Comparison of ENCODE assay signal across 8 cellular contexts in genomic region chr21:36156815-36157670, GRCh38. TPM values are rescaled to one million over a fixed set of nuclear protein-coding genes. Genes with fewer than 3 reads are reported as not detected.
A peak's percentile ranks its signal among the peaks of the same experiment; 100 is the strongest.
DNase-seq lines count a peak whose midpoint lies in the region; ATAC-seq and TF ChIP-seq lines count a peak whose summit lies in the region.

TSS of gene DOP1B (plus strand) at chr21:36156824. CDS start at chr21:36164734, 7,910 bp downstream.

- no peaks in the 10 kb centered on the region for H3K36me3 ChIP-seq in PC-3 (ENCODE audit: low read depth, low read length)
- H3K36me3 ChIP-seq in iPS DF 6.9 (ENCODE audit: control insufficient read depth, insufficient read depth, low read length): no peaks in the 10 kb centered on the region

- no peak for TF ChIP-seq CTCF in PC-3 (conservative IDR thresholded peaks at IDR 0.05; ENCODE audit: low read depth, low read length)

- ATAC-seq in GM18858 (IDR thresholded peaks at IDR 0.05; ENCODE audit: unreplicated experiment) (peak; percentile 21), HG03045 (IDR thresholded peaks at IDR 0.05; ENCODE audit: unreplicated experiment) (peak; percentile 22), PC-3 (peak; percentile 31)

- H3F3A ChIP-seq in PC-3 (ENCODE audit: low read length, unreplicated experiment): no peaks in the 10 kb centered on the region

- intact Hi-C loops in PC-3 (cut with micrococcal nuclease): loop anchor here (1.0 to 5.0 kb wide), 3 partner anchors 16 to 165 kb away; partner anchors contain the start of gene MORC3

- H3K9me3 ChIP-seq in PC-3 (ENCODE audit: low read length): no peaks in the 10 kb centered on the region
- H3K9me3 ChIP-seq in iPS DF 6.9 (ENCODE audit: control insufficient read depth, insufficient read depth, low read length): no peaks in the 10 kb centered on the region

- H3K9ac ChIP-seq in PC-3 (ENCODE audit: low read length): peak within 1 kb of the TSS; percentile 83

- H3K27ac ChIP-seq in PC-3 (ENCODE audit: low read length) (peak within 1 kb of the TSS; percentile 66), angular gyrus (ENCODE audit: low read depth, low read length) (peak within 1 kb of the TSS; percentile 45), iPS DF 6.9 (ENCODE audit: low read length) (no peak within 1 kb of the TSS), skin epidermis (peak within 1 kb of the TSS; percentile 44 to 96 (median 88))

- peak within 1 kb of the TSS; percentile 98 for H3K4me2 ChIP-seq in PC-3 (ENCODE audit: low read length)

- peaks cover 38% of the 10 kb centered on the region for H3K79me2 ChIP-seq in PC-3 (ENCODE audit: low read length)

- peaks cover 19% of the 10 kb centered on the region for H3K4me1 ChIP-seq in PC-3 (ENCODE audit: insufficient read depth, low read length)
- peaks cover 3% of the 10 kb centered on the region; the same call in 1 of the 2 replicates for H3K4me1 ChIP-seq in iPS DF 6.9 (ENCODE audit: control insufficient read depth, insufficient read depth, low read length)

- CTCF ChIA-PET in PC-3 (lab: Charles Lee): interaction anchor here (0.6 kb wide), 1 partner anchor 46 kb away, joined by 5 read pairs; no protein-coding TSS in a partner anchor

- peak within 1 kb of the TSS; percentile 82 for H2AFZ ChIP-seq in PC-3 (ENCODE audit: low read length)

- H3K4me3 ChIP-seq in PC-3 (ENCODE audit: low read length) (peak within 1 kb of the TSS; percentile 96), iPS DF 6.9 (ENCODE audit: low read length) (peak within 1 kb of the TSS; percentile 98), skin epidermis (peak within 1 kb of the TSS; percentile 86 to 99 (median 93))

- no peaks in the 10 kb centered on the region for H4K20me1 ChIP-seq in PC-3 (ENCODE audit: low read length)

- WGBS in iPS DF 6.9 (ENCODE audit: insufficient coverage, insufficient read length): no CpG with 5 or more reads among the region's 83 CpGs

- BruUV-seq in PC-3 (replicated peaks; lab: Mats Ljungman, UMichigan): no TSS peak

- POLR2A ChIA-PET in PC-3 (lab: Charles Lee; ENCODE audit: unreplicated experiment): no interaction called here

- no peaks in the 10 kb centered on the region for H3K9me2 ChIP-seq in PC-3 (replicated peaks; ENCODE audit: low read length)

- peak; percentile 26 for DNase-seq in 8988T
- peak; percentile 29 for DNase-seq in PC-3
- DNase-seq in iPS DF 6.9 (ENCODE audit: low read depth, low spot score): no peak
- DNase-seq in inferior parietal cortex (ENCODE audit: extremely low spot score): no peak

- H3K27me3 ChIP-seq in PC-3 (ENCODE audit: low read length) (no peaks in the 10 kb centered on the region), iPS DF 6.9 (ENCODE audit: control insufficient read depth, insufficient read depth, low read length) (peaks cover 5% of the 10 kb centered on the region; the same call in 1 of the 2 replicates)

RNA-seq across cellular contexts. Expression of gene DOP1B, which starts in this region (rescaled TPM):
- total RNA-seq in PC-3 (2014; rRNA removed): 7.0 and 8.9 TPM in 2 replicates

Comparison
In these comparisons a context has a peak if more than half of its experiments do, and no peak if none do; other contexts are left out.
1. DNase-seq: peak in 8988T (single experiment) and PC-3 (single experiment); none in iPS DF 6.9 (single experiment) and inferior parietal cortex (single experiment).
2. Peak in every context shown above with its lines, with median percentiles within 50 percentile points of each other: ATAC-seq and H3K4me3 ChIP-seq.